Comparison of ENCODE assay signal across 19 cellular contexts in the genomic region with DNA sequence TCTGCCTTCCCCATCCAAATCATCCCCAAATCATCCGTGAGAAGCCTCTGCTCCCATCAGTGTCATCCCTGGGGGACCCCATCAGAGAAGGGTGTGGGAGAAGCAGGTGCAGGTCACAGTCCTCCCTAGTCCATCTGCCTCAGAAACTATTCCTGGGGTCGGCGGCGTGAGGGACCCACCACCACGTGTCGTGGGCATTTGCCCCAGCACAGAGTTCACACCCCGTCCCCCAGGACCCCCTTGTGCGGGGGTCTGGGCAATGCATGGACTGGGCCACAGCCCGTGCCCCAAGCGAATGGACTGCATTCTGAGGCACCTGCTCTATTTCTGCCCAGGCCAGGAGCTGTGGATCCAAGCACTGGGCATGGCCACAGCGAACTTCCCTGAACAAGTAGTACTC. TPM values are rescaled to one million over a fixed set of nuclear protein-coding genes. Genes with fewer than 3 reads are reported as not detected.
DNase-seq lines count a peak whose midpoint lies in the region; ATAC-seq and TF ChIP-seq lines count a peak whose summit lies in the region.
"Had no signal": no experiment of that assay in that cellular context is flagged by ENCODE, and none has a peak within 500 bp of the region (broad histone marks: within the 10 kb centered on the region; RNA-seq: fewer than 3 reads in every experiment).

No MANE protein-coding gene starts in this region.

- H3K36me3 Mint-ChIP-seq in osteocyte (ENCODE audit: unreplicated experiment): no peaks in the 10 kb centered on the region
- H3K36me3 Mint-ChIP-seq: CD14-positive monocyte; CD8-positive, alpha-beta memory T cell had no signal

- H3K27ac Mint-ChIP-seq in stimulated activated naive CD8-positive, alpha-beta T cell treated with anti-CD3 and anti-CD28 coated beads, Interleukin-15, amount 100 ng/mL, for 72 hours: no peak overlapping the region
- no peak overlapping the region for H3K27ac Mint-ChIP-seq in osteocyte (ENCODE audit: unreplicated experiment)
- H3K27ac Mint-ChIP-seq: CD4-positive, alpha-beta T cell; GM23338; HFFc6 had no signal

- no peaks in the 10 kb centered on the region for H3K27me3 Mint-ChIP-seq in stimulated activated naive CD8-positive, alpha-beta T cell treated with anti-CD3 and anti-CD28 coated beads, Interleukin-15, amount 100 ng/mL, for 72 hours
- H3K27me3 Mint-ChIP-seq in osteocyte (ENCODE audit: unreplicated experiment): peaks cover 10% of the 10 kb centered on the region

- no peak for TF ChIP-seq CTCF in osteocyte (IDR thresholded peaks at IDR 0.05)

- peak; percentile 31 for ATAC-seq in stimulated activated naive CD8-positive, alpha-beta T cell treated with anti-CD3 and anti-CD28 coated beads, Interleukin-15, amount 100 ng/mL, for 72 hours
- no peak for ATAC-seq in stimulated activated naive CD8-positive, alpha-beta T cell treated with anti-CD3 and anti-CD28 coated beads, Interleukin-15, Interleukin-2, amounts not matched to agents 100 U/mL and 50 U/mL, for 24 hours
- ATAC-seq: GM12878, GM23338 had no signal

- DNase-seq in stimulated activated naive CD8-positive, alpha-beta T cell treated with anti-CD3 and anti-CD28 coated beads, Interleukin-15, amount 100 ng/mL, for 72 hours: no peak
- DNase-seq in stimulated activated naive CD8-positive, alpha-beta T cell treated with anti-CD3 and anti-CD28 coated beads, Interleukin-15, Interleukin-2, amounts not matched to agents 100 U/mL and 50 U/mL, for 24 hours: no peak
- DNase-seq in islet precursor cell (peak; percentile 33), osteocyte (ENCODE audit: extremely low spot score, unreplicated experiment) (peak; percentile 77), NCI-H2196 (lab: John Stamatoyannopoulos, UW; ENCODE audit: unreplicated experiment) (no peak), SIG-M5 treated with dmso at 0.1 percent for 504 hours (lab: John Stamatoyannopoulos, UW; ENCODE audit: unreplicated experiment) (no peak), AG20443 (ENCODE audit: low spot score) (no peak)
- DNase-seq: AML-193; BE2C; CD4-positive, alpha-beta T cell; CD8-positive, alpha-beta memory T cell; DMS 273 treated with DMSO at 0.1 percent for 48 hours; DMS79; EL; GDM1; HFFc6 had no signal

- no peak overlapping the region for H3K4me3 Mint-ChIP-seq in stimulated activated naive CD8-positive, alpha-beta T cell treated with anti-CD3 and anti-CD28 coated beads, Interleukin-15, amount 100 ng/mL, for 72 hours
- H3K4me3 Mint-ChIP-seq in osteocyte (ENCODE audit: unreplicated experiment): no peak overlapping the region
- H3K4me3 Mint-ChIP-seq: CD14-positive monocyte; CD4-positive, alpha-beta T cell; CD8-positive, alpha-beta memory T cell; GM23338; HFFc6 had no signal

- no peaks in the 10 kb centered on the region for H3K9me3 Mint-ChIP-seq in stimulated activated naive CD8-positive, alpha-beta T cell treated with anti-CD3 and anti-CD28 coated beads, Interleukin-15, amount 100 ng/mL, for 72 hours
- no peaks in the 10 kb centered on the region for H3K9me3 Mint-ChIP-seq in osteocyte (ENCODE audit: unreplicated experiment)
- H3K9me3 Mint-ChIP-seq: CD14-positive monocyte; CD4-positive, alpha-beta T cell; CD8-positive, alpha-beta memory T cell; GM23338; HFFc6 had no signal

- H3K4me1 Mint-ChIP-seq in stimulated activated naive CD8-positive, alpha-beta T cell treated with anti-CD3 and anti-CD28 coated beads, Interleukin-15, amount 100 ng/mL, for 72 hours: no peaks in the 10 kb centered on the region
- H3K4me1 Mint-ChIP-seq in osteocyte (ENCODE audit: unreplicated experiment): peaks cover 17% of the 10 kb centered on the region
- H3K4me1 Mint-ChIP-seq: CD8-positive, alpha-beta memory T cell; GM23338 had no signal

RNA-seq across cellular contexts. Expression of gene ATF3, which starts 38.4 kb away (rescaled TPM):
- total RNA-seq in osteocyte: 18.7 and 45.3 TPM in 2 replicates

RNA-seq across cellular contexts. Expression of gene BATF3, which starts 52.6 kb away (rescaled TPM):
- total RNA-seq in osteocyte: 0.56 and 0.71 TPM in 2 replicates

Comparison
In these comparisons a context has a peak if more than half of its experiments do, and no peak if none do; other contexts are left out.
1. DNase-seq: peak in islet precursor cell (single experiment) and osteocyte (single experiment); none in stimulated activated naive CD8-positive, alpha-beta T cell treated with anti-CD3 and anti-CD28 coated beads, Interleukin-15, amount 100 ng/mL, for 72 hours (0 of 2), stimulated activated naive CD8-positive, alpha-beta T cell treated with anti-CD3 and anti-CD28 coated beads, Interleukin-15, Interleukin-2, amounts not matched to agents 100 U/mL and 50 U/mL, for 24 hours (single experiment), NCI-H2196 (single experiment), SIG-M5 treated with dmso at 0.1 percent for 504 hours (single experiment) and AG20443 (single experiment).